Comparison of ENCODE assay signal across 9 cellular contexts in the genomic region with DNA sequence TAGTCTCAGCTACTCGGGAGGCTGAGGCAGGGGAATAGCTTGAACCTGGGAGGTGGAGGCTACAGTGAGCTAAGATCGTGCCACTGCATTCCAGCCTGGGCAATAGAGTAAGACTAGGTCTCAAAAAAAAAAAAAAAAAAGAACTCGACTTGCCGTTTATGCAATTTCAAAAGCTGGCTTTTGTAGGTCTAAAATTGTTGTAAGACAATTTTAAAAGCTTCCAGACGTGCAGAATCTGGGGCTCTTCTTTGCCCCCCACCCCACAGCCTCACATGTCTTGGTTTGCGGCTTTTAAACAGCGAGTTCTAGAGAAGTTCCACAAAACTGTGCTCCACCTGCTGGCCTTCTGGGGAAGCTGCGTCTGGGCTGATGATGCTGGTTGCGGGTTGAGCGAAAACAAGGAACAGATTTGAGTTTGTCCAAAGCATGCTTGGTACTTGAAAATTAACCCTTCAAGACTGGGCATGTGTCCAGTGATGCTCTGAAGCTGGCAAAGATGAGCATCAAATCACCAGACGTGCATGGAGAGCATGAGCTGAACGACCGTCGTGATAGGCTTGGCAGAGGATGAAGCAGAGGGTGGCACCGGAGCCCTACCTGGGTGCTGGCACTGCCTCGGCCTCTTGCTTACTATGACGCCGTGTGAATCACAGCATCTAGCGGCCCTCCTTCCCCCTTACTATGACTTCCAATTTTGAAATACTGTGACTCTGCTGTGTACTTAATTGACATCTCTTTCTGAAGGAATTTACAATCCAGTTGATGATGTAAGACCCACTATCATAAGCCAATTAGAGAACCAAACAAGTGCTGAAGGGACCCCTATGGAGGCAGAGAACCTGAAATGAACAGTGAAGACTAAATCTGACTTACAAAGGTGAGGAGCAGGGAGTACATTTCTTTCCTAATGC.
DNase-seq lines count a peak whose midpoint lies in the region; ATAC-seq and TF ChIP-seq lines count a peak whose summit lies in the region.
"Had no signal": no experiment of that assay in that cellular context is flagged by ENCODE, and none has a peak within 500 bp of the region (broad histone marks: within the 10 kb centered on the region; RNA-seq: fewer than 3 reads in every experiment).

No MANE protein-coding gene starts in this region.

- DNase-seq in NCI-H1105 treated with DMSO at 0.1 percent for 48 hours (lab: John Stamatoyannopoulos, UW) (peak; percentile 19), NCI-H1105 (lab: John Stamatoyannopoulos, UW) (no peak), T-helper 2 cell (peak in 4 of 5 experiments; percentile 26 to 84 (median 36)), MCF 10A (ENCODE audit: unreplicated experiment) (peak; percentile 59), iPS DF 6.9 (ENCODE audit: low read depth, low spot score) (peak; percentile 29)
- peak; percentile 38 for DNase-seq in stimulated activated CD4-positive, alpha-beta T cell treated with anti-CD3 and anti-CD28 coated beads, Interleukin-12 subunit alpha, Interleukin-12 subunit beta, amount 100 ng/mL, for 4 hours

- POLR2A ChIA-PET in MCF 10A (lab: Yijun Ruan, JAX), result no interaction called here

- peak; percentile 63 for TF ChIP-seq CTCF in KMS-11 (conservative IDR thresholded peaks at IDR 0.05; ENCODE audit: low read depth, low read length)
- TF ChIP-seq CTCF in MCF 10A (IDR thresholded peaks at IDR 0.05; ENCODE audit: unreplicated experiment), result peak; percentile 53

- no peak overlapping the region for H3K9ac ChIP-seq in KMS-11
- H3K9ac ChIP-seq: BLaER1 treated with 17β-estradiol and CSF1 and Interleukin-3, amounts not matched to agents 10 nM and 100 nM had no signal

- no peaks in the 10 kb centered on the region for H3K4me1 Mint-ChIP-seq in MCF 10A (ENCODE audit: insufficient read depth, unreplicated experiment)

- intact Hi-C loops in MCF 10A (cut with micrococcal nuclease), result loop anchor here (1.0 to 10.0 kb wide), 2 partner anchors 77 to 355 kb away; a partner anchor contains a TSS

- no peak overlapping the region for H3K4me3 Mint-ChIP-seq in MCF 10A (ENCODE audit: unreplicated experiment)

- H3K27ac ChIP-seq in KMS-11 (no peak overlapping the region), iPS DF 6.9 (ENCODE audit: low read length) (no peak overlapping the region)
- H3K27ac ChIP-seq: BLaER1 treated with 17β-estradiol and CSF1 and Interleukin-3, amounts not matched to agents 10 nM and 100 nM had no signal

- ATAC-seq in HG03025 (IDR thresholded peaks at IDR 0.05; ENCODE audit: low FRiP score, unreplicated experiment), result no peak

- H3K27me3 Mint-ChIP-seq in MCF 10A (ENCODE audit: insufficient read depth, unreplicated experiment), result no peaks in the 10 kb centered on the region

- CTCF ChIA-PET in MCF 10A (lab: Yijun Ruan, JAX), result interaction anchor here (0.6 to 4.2 kb wide), 19 partner anchors 14 to 675 kb away, joined by 3 to 27 read pairs (median 4); no protein-coding TSS in a partner anchor

- no peak overlapping the region for H2AFZ ChIP-seq in KMS-11 (ENCODE audit: low read depth)

- no peaks in the 10 kb centered on the region for H3K27me3 ChIP-seq in KMS-11 (ENCODE audit: insufficient read depth, low read depth)
- H3K27me3 ChIP-seq in iPS DF 6.9 (ENCODE audit: control insufficient read depth, insufficient read depth, low read length), result no peaks in the 10 kb centered on the region
- H3K27me3 ChIP-seq: BLaER1 treated with 17β-estradiol and CSF1 and Interleukin-3, amounts not matched to agents 10 nM and 100 nM had no signal

- no peaks in the 10 kb centered on the region for H3K9me3 ChIP-seq in iPS DF 6.9 (ENCODE audit: control insufficient read depth, insufficient read depth, low read length)

- H3K79me2 ChIP-seq in KMS-11 (ENCODE audit: insufficient read depth, low read depth), result no peaks in the 10 kb centered on the region

- BruUV-seq in MCF 10A (replicated peaks; lab: Mats Ljungman, UMichigan), result no TSS peak

- no CpG with 5 or more reads among the region's 19 CpGs for WGBS in iPS DF 6.9 (ENCODE audit: insufficient coverage, insufficient read length)

- H4K20me1 ChIP-seq in KMS-11 (ENCODE audit: insufficient read depth), result no peaks in the 10 kb centered on the region

- no peak overlapping the region for H3K27ac Mint-ChIP-seq in MCF 10A (ENCODE audit: low read depth, unreplicated experiment)

- H3K4me1 ChIP-seq in KMS-11 (ENCODE audit: low read depth, poor library complexity, severe bottlenecking), result no peaks in the 10 kb centered on the region
- H3K4me1 ChIP-seq in iPS DF 6.9 (ENCODE audit: control insufficient read depth, insufficient read depth, low read length), result no peaks in the 10 kb centered on the region

- no peaks in the 10 kb centered on the region for H3K36me3 Mint-ChIP-seq in MCF 10A (ENCODE audit: insufficient read depth, unreplicated experiment)

- H3K36me3 ChIP-seq in KMS-11 (ENCODE audit: insufficient read depth) (no peaks in the 10 kb centered on the region), iPS DF 6.9 (ENCODE audit: control insufficient read depth, insufficient read depth, low read length) (no peaks in the 10 kb centered on the region)

- no peaks in the 10 kb centered on the region for H3K9me3 Mint-ChIP-seq in MCF 10A (ENCODE audit: unreplicated experiment)

- H3K4me2 ChIP-seq in KMS-11, result no peak overlapping the region
- H3K4me2 ChIP-seq: BLaER1 treated with 17β-estradiol and CSF1 and Interleukin-3, amounts not matched to agents 10 nM and 100 nM had no signal

- no peak overlapping the region for H3K4me3 ChIP-seq in KMS-11 (IDR thresholded peaks at IDR 0.05; ENCODE audit: insufficient read depth, low read depth, low read length)
- H3K4me3 ChIP-seq in iPS DF 6.9 (ENCODE audit: low read length), result no peak overlapping the region
- H3K4me3 ChIP-seq: BLaER1 treated with 17β-estradiol and CSF1 and Interleukin-3, amounts not matched to agents 10 nM and 100 nM had no signal
